Comparison of ENCODE assay signal across 21 cellular contexts in the genomic region with DNA sequence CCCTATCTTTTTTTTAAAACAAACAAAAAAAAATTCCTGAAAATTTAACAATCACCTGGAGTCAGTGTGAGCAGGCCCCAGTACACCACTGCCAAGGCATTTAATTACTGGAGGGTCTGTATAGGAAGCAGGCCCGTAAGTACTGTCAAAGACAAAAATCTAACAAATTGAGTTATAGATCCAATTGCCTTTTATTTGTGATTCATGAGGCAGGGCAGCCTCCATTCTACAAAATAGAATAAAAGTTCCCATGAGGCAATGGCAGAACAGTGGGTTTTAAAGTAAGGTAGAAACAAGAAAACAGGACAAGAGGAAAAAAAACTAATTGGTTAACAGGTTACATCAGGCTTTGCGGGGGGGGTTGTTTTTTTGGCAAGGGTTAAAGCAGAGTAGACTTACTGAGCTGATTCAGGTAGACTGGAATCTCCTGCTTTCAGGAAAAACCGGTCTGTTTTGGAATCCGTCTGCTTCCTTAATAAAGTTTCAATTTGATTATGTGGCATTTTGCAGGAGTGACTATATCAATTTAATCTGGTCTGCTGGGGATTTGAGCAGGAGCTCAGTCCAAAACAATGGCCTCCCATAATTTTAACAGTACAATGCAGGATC. TPM values are rescaled to one million over a fixed set of nuclear protein-coding genes. Genes with fewer than 3 reads are reported as not detected.
DNase-seq lines count a peak whose midpoint lies in the region; ATAC-seq, FAIRE-seq and TF ChIP-seq lines count a peak whose summit lies in the region.
"Had no signal": no experiment of that assay in that cellular context is flagged by ENCODE, and none has a peak within 500 bp of the region (broad histone marks: within the 10 kb centered on the region; RNA-seq: fewer than 3 reads in every experiment).

No MANE protein-coding gene starts in this region.

- H3K9me3 ChIP-seq in RWPE2 (ENCODE audit: severe bottlenecking) (no peaks in the 10 kb centered on the region), esophagus (ENCODE audit: control insufficient read depth in 2 of 2, insufficient read depth in 1 of 2, low read depth in 1 of 2, low read length in 1 of 2) (no peaks in the 10 kb centered on the region), pancreas (no peaks in the 10 kb centered on the region)
- H3K9me3 ChIP-seq: neutrophil, tibial nerve had no signal

- 53 to 65% methylated on average over 4 of the region's 4 CpGs for WGBS in esophagus, 2 donors
- WGBS in pancreas, 2 donors: 29 to 36% methylated on average over 4 of the region's 4 CpGs

- H3K9me3 Mint-ChIP-seq in stimulated activated naive CD8-positive, alpha-beta T cell treated with anti-CD3 and anti-CD28 coated beads, Interleukin-15, amount 100 ng/mL, for 72 hours: no peaks in the 10 kb centered on the region
- H3K9me3 Mint-ChIP-seq: activated T-helper 1 cell treated with anti-CD3 and anti-CD28 coated beads, Interleukin-12 subunit alpha, Interleukin-12 subunit beta, Interleukin-2, Interleukin-4 antibody, amounts not matched to agents 30 ng/mL and 10 ng/mL and 1 ng/mL, durations not matched to agents 14 hours and 24 hours and 36 hours; CD4-positive, alpha-beta T cell had no signal

- DNase-seq in ELF-1 (ENCODE audit: low read depth, low spot score) (peak; percentile 18), RWPE2 (ENCODE audit: low spot score) (peak; percentile 79), pancreas (peak in 4 of 6 donors; percentile 42 to 74 (median 70)), medulla oblongata (ENCODE audit: extremely low spot score) (no peak), NCI-H1105 treated with DMSO at 0.1 percent for 48 hours (lab: John Stamatoyannopoulos, UW) (no peak)
- no peak for DNase-seq in stimulated activated naive CD8-positive, alpha-beta T cell treated with anti-CD3 and anti-CD28 coated beads, Interleukin-15, amount 100 ng/mL, for 72 hours
- DNase-seq: activated CD8-positive, alpha-beta memory T cell treated with anti-CD3 and anti-CD28 coated beads for 24 hours; CD4-positive, alpha-beta T cell; DND-41; effector CD4-positive, alpha-beta T cell; hippocampal formation; NCI-H524 treated with DMSO at 0.1 percent for 48 hours; SHP77; T-helper 17 cell had no signal

- H3K4me3 Mint-ChIP-seq in stimulated activated naive CD8-positive, alpha-beta T cell treated with anti-CD3 and anti-CD28 coated beads, Interleukin-15, amount 100 ng/mL, for 72 hours: no peak overlapping the region
- H3K4me3 Mint-ChIP-seq: activated T-helper 1 cell treated with anti-CD3 and anti-CD28 coated beads, Interleukin-12 subunit alpha, Interleukin-12 subunit beta, Interleukin-2, Interleukin-4 antibody, amounts not matched to agents 30 ng/mL and 10 ng/mL and 1 ng/mL, durations not matched to agents 14 hours and 24 hours and 36 hours; CD4-positive, alpha-beta T cell; T-helper 17 cell had no signal

- H3K4me3 ChIP-seq in RWPE2 (ENCODE audit: severe bottlenecking) (no peak overlapping the region), esophagus (ENCODE audit: low read depth in 1 of 2, low read length in 2 of 2) (no peak overlapping the region), pancreas (peak overlapping the region in 1 of 4 donors; percentile 2)
- H3K4me3 ChIP-seq: K562, tibial nerve had no signal

- no peaks in the 10 kb centered on the region for H3K36me3 ChIP-seq in RWPE2 (ENCODE audit: low read depth)
- no peaks in the 10 kb centered on the region for H3K36me3 ChIP-seq in esophagus (ENCODE audit: control insufficient read depth in 2 of 2, insufficient read depth in 2 of 2, low read length in 1 of 2)
- no peaks in the 10 kb centered on the region for H3K36me3 ChIP-seq in pancreas
- H3K36me3 ChIP-seq: neutrophil had no signal

- ATAC-seq in RWPE2 (ENCODE audit: low read depth): peak; percentile 91
- peak; percentile 70 to 91 (median 88) for ATAC-seq in pancreas
- no peak for ATAC-seq in stimulated activated naive CD8-positive, alpha-beta T cell treated with anti-CD3 and anti-CD28 coated beads, Interleukin-15, amount 100 ng/mL, for 72 hours
- no peak for ATAC-seq in GM18511 (IDR thresholded peaks at IDR 0.05; ENCODE audit: unreplicated experiment)
- ATAC-seq: K562, T-helper 17 cell had no signal

- no peak for TF ChIP-seq CTCF in RWPE2 (IDR thresholded peaks at IDR 0.05; ENCODE audit: poor library complexity, severe bottlenecking)
- TF ChIP-seq CTCF in pancreas (IDR thresholded peaks at IDR 0.05): no peak

- no peaks in the 10 kb centered on the region for H3K27me3 Mint-ChIP-seq in stimulated activated naive CD8-positive, alpha-beta T cell treated with anti-CD3 and anti-CD28 coated beads, Interleukin-15, amount 100 ng/mL, for 72 hours
- H3K27me3 Mint-ChIP-seq: CD4-positive, alpha-beta T cell; T-helper 17 cell had no signal

- H3K4me1 Mint-ChIP-seq in stimulated activated naive CD8-positive, alpha-beta T cell treated with anti-CD3 and anti-CD28 coated beads, Interleukin-15, amount 100 ng/mL, for 72 hours: no peaks in the 10 kb centered on the region

- FAIRE-seq in pancreas (lab: Jason Lieb, UNC): no peak
- FAIRE-seq: H54, K562 had no signal

- no peak overlapping the region for H3K27ac Mint-ChIP-seq in stimulated activated naive CD8-positive, alpha-beta T cell treated with anti-CD3 and anti-CD28 coated beads, Interleukin-15, amount 100 ng/mL, for 72 hours
- H3K27ac Mint-ChIP-seq: activated T-helper 1 cell treated with anti-CD3 and anti-CD28 coated beads, Interleukin-12 subunit alpha, Interleukin-12 subunit beta, Interleukin-2, Interleukin-4 antibody, amounts not matched to agents 30 ng/mL and 10 ng/mL and 1 ng/mL, durations not matched to agents 14 hours and 24 hours and 36 hours; CD4-positive, alpha-beta T cell; T-helper 17 cell had no signal

- intact Hi-C loops in pancreas (cut with DNase I): no loop called here

- H3K27me3 ChIP-seq in RWPE2 (ENCODE audit: insufficient read depth, poor library complexity, severe bottlenecking): no peaks in the 10 kb centered on the region
- H3K27me3 ChIP-seq in esophagus (ENCODE audit: control insufficient read depth in 1 of 2, insufficient read depth in 2 of 2, low read length in 2 of 2): no peaks in the 10 kb centered on the region
- H3K27me3 ChIP-seq in pancreas: no peaks in the 10 kb centered on the region
- H3K27me3 ChIP-seq: neutrophil, tibial nerve had no signal

- peak overlapping the region; percentile 80 for H3K27ac ChIP-seq in RWPE2 (ENCODE audit: poor library complexity, severe bottlenecking)
- peak overlapping the region; percentile 10 to 30 for H3K27ac ChIP-seq in esophagus (ENCODE audit: low read depth in 2 of 2, low read length in 1 of 2)
- peak overlapping the region; percentile 9 to 74 (median 45) for H3K27ac ChIP-seq in pancreas
- H3K27ac ChIP-seq: neutrophil had no signal

- H3K4me1 ChIP-seq in RWPE2 (ENCODE audit: insufficient read depth, poor library complexity, severe bottlenecking) (peaks cover 17% of the 10 kb centered on the region), esophagus (ENCODE audit: control insufficient read depth in 2 of 2, insufficient read depth in 2 of 2, low read length in 1 of 2) (no peaks in the 10 kb centered on the region), pancreas (peaks cover 11 to 25% (median 13%) of the 10 kb centered on the region in 3 donors)

RNA-seq across cellular contexts. Expression of gene AUH, which starts 48.9 kb away (rescaled TPM):
- polyA plus RNA-seq in esophagus (10 to 100 TPM in 1 of 2 donors, 1 to 10 TPM in 1; 7.2 to 11.5 TPM), pancreas (10 to 100 TPM; 14.5 to 18.2 TPM)
- 10 to 100 TPM; 11.2 to 19.5 (median 14.5) TPM for total RNA-seq in pancreas

Comparison
In these comparisons a context has a peak if more than half of its experiments do, and no peak if none do; other contexts are left out.
1. DNase-seq: peak in ELF-1 (single experiment), RWPE2 (single experiment) and pancreas (4 of 6); none in medulla oblongata (single experiment), stimulated activated naive CD8-positive, alpha-beta T cell treated with anti-CD3 and anti-CD28 coated beads, Interleukin-15, amount 100 ng/mL, for 72 hours (0 of 2) and NCI-H1105 treated with DMSO at 0.1 percent for 48 hours (single experiment).
2. ATAC-seq: peak in RWPE2 (single experiment) and pancreas (4 of 4); none in stimulated activated naive CD8-positive, alpha-beta T cell treated with anti-CD3 and anti-CD28 coated beads, Interleukin-15, amount 100 ng/mL, for 72 hours (single experiment) and GM18511 (single experiment).
3. H3K27ac ChIP-seq: peak in every context shown above with its lines; median percentile 80 in RWPE2; 45 in pancreas; 20 in esophagus.